In genomic region chr19:14030997-14031718, GRCh38 we compare ENCODE assay signal across 8 cellular contexts. TPM values are rescaled to one million over a fixed set of nuclear protein-coding genes. Genes with fewer than 3 reads are reported as not detected.
DNase-seq lines count a peak whose midpoint lies in the region; ATAC-seq and TF ChIP-seq lines count a peak whose summit lies in the region.

No MANE protein-coding gene starts in this region.

- peaks cover 2% of the 10 kb centered on the region for H3K4me1 Mint-ChIP-seq in progenitor cell of endocrine pancreas (ENCODE audit: low read depth)

- H3K27ac Mint-ChIP-seq in progenitor cell of endocrine pancreas: no peak overlapping the region

- peaks cover 21% of the 10 kb centered on the region for H3K27me3 Mint-ChIP-seq in progenitor cell of endocrine pancreas

- H3K36me3 Mint-ChIP-seq in progenitor cell of endocrine pancreas (ENCODE audit: insufficient read depth): no peaks in the 10 kb centered on the region

- H3K4me1 ChIP-seq in SJSA1 (replicated peaks): peaks cover 8% of the 10 kb centered on the region

- H3K27me3 ChIP-seq in SJSA1 (replicated peaks): no peaks in the 10 kb centered on the region

- peak overlapping the region; percentile 73 for H3K4me3 Mint-ChIP-seq in progenitor cell of endocrine pancreas (ENCODE audit: low read depth)

- no peaks in the 10 kb centered on the region for H3K36me3 ChIP-seq in SJSA1

- ATAC-seq in GM21526 (IDR thresholded peaks at IDR 0.05; ENCODE audit: low FRiP score, unreplicated experiment): no peak
- no peak for ATAC-seq in HG02884 (IDR thresholded peaks at IDR 0.05; ENCODE audit: unreplicated experiment)

- H3K9me3 Mint-ChIP-seq in progenitor cell of endocrine pancreas (ENCODE audit: low read depth): no peaks in the 10 kb centered on the region

- peak overlapping the region; percentile 76 for H3K4me3 ChIP-seq in GM12865 (ENCODE audit: low read depth, low read length)
- peak overlapping the region; percentile 42 for H3K4me3 ChIP-seq in SJSA1
- peak overlapping the region; percentile 71 for H3K4me3 ChIP-seq in epithelial cell of proximal tubule (ENCODE audit: low read depth, low read length)

- TF ChIP-seq CTCF in GM12865 (IDR thresholded peaks at IDR 0.05; ENCODE audit: insufficient read depth, low read depth, low read length, missing control alignments) (no peak), epithelial cell of proximal tubule (conservative IDR thresholded peaks at IDR 0.05; ENCODE audit: low read depth, low read length) (no peak), progenitor cell of endocrine pancreas (IDR thresholded peaks at IDR 0.05; ENCODE audit: unreplicated experiment) (no peak)

- H3K27ac ChIP-seq in SJSA1: no peak overlapping the region

- no peaks in the 10 kb centered on the region for H3K9me3 ChIP-seq in SJSA1 (replicated peaks)

- no peak for DNase-seq in GM12865 (ENCODE audit: low read depth)
- no peak for DNase-seq in SJSA1 (ENCODE audit: low read depth in 1 of 2, low spot score in 2 of 2)
- DNase-seq in epithelial cell of proximal tubule (ENCODE audit: low read depth): no peak
- DNase-seq in progenitor cell of endocrine pancreas (ENCODE audit: low spot score, unreplicated experiment): no peak
- no peak for DNase-seq in germinal center (ENCODE audit: low spot score)
- DNase-seq in EL: no peak

RNA-seq across cellular contexts. Expression of gene IL27RA, which starts 0.4 kb away (rescaled TPM):
- total RNA-seq in SJSA1 (2014; rRNA removed; shearing (Covaris generic)): 2.0 and 4.0 TPM in 2 replicates
- total RNA-seq in epithelial cell of proximal tubule: 9.3 and 10.1 TPM in 2 replicates
- 3.4 and 3.7 TPM in 2 replicates for total RNA-seq in progenitor cell of endocrine pancreas

RNA-seq across cellular contexts. Expression of gene RLN3, which starts 3.2 kb away (rescaled TPM):
- not detected in 2 replicates for total RNA-seq in SJSA1 (2014; rRNA removed; shearing (Covaris generic))
- total RNA-seq in epithelial cell of proximal tubule (not detected in 2 replicates), progenitor cell of endocrine pancreas (not detected in 2 replicates)

RNA-seq across cellular contexts. Expression of gene RFX1, which starts 25.0 kb away (rescaled TPM):
- total RNA-seq in SJSA1 (2014; rRNA removed; shearing (Covaris generic)): 2.6 and 3.6 TPM in 2 replicates
- 4.2 and 4.5 TPM in 2 replicates for total RNA-seq in epithelial cell of proximal tubule
- total RNA-seq in progenitor cell of endocrine pancreas: 26.5 and 30.6 TPM in 2 replicates

RNA-seq across cellular contexts. Expression of gene PALM3, which starts 30.7 kb away (rescaled TPM):
- not detected in 2 replicates for total RNA-seq in SJSA1 (2014; rRNA removed; shearing (Covaris generic))
- total RNA-seq in epithelial cell of proximal tubule (0.17 and 0.36 TPM in 2 replicates), progenitor cell of endocrine pancreas (5.7 and 7.7 TPM in 2 replicates)

RNA-seq across cellular contexts. Expression of gene MISP3, which starts 41.4 kb away (rescaled TPM):
- 0.34 TPM in 1 of 2 replicates, not detected in the other for total RNA-seq in SJSA1 (2014; rRNA removed; shearing (Covaris generic))
- total RNA-seq in epithelial cell of proximal tubule (0.80 and 6.0 TPM in 2 replicates), progenitor cell of endocrine pancreas (3.0 and 3.5 TPM in 2 replicates)
